8 cellular contexts compared by ENCODE assay signal in the genomic region with DNA sequence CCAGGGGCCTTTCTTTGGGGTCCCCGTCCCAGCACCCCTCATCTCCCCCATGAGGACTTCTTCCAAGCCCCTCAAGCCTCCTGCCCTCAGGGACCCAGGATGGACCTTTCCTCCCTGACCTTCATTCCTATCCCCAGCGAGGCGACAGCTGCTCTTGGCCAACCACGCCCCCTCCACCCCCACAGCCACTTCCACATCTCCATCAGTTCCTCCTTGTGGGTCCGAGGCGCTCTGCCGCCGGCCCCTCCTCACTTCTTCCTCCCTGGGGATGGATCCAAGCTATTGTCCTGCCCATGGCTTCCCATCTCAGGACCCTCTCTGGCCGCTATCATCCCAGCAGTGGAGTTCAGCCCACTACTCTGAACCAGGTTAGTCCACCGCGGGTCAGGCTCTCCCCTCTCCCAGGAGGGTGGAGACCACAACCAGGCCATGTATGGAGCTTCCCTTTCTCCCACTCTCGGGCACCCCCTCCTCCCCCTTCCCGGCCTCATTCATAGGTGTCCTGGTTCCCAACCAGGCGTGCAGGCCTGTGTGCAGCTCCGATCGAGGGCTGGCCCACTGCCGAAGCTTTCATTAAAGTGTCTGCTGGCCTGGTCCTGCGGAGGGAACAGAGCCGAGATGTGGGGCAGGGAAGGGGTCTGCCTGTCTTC. TPM values are rescaled to one million over a fixed set of nuclear protein-coding genes. Genes with fewer than 3 reads are reported as not detected.
A peak's percentile ranks its signal among the peaks of the same experiment; 100 is the strongest.
DNase-seq lines count a peak whose midpoint lies in the region; FAIRE-seq and TF ChIP-seq lines count a peak whose summit lies in the region.
"Had no signal": no experiment of that assay in that cellular context is flagged by ENCODE, and none has a peak within 500 bp of the region (broad histone marks: within the 10 kb centered on the region; RNA-seq: fewer than 3 reads in every experiment).

No MANE protein-coding gene starts in this region.

- H3K4me3 ChIP-seq in HL-60 (replicated peaks; ENCODE audit: insufficient read depth, low read length) (peak overlapping the region; percentile 7; the same call in 1 of the 2 replicates), SU-DHL-6 (ENCODE audit: insufficient read depth, low read length, poor library complexity, severe bottlenecking) (peak overlapping the region; percentile 68), left ventricle myocardium inferior (peak overlapping the region; percentile 91), skeletal muscle satellite cell (ENCODE audit: low read length) (no peak overlapping the region)

- H3K79me2 ChIP-seq in SU-DHL-6 (ENCODE audit: insufficient read depth, low read length): peaks cover 23% of the 10 kb centered on the region

- TF ChIP-seq CTCF in HL-60 (IDR thresholded peaks at IDR 0.05; ENCODE audit: insufficient read depth, low read length) (no peak), SU-DHL-6 (IDR thresholded peaks at IDR 0.05; ENCODE audit: insufficient read depth, low read length, poor library complexity, severe bottlenecking) (no peak), left ventricle myocardium inferior (IDR thresholded peaks at IDR 0.05; ENCODE audit: borderline replicate concordance) (no peak)

- H2AFZ ChIP-seq in SU-DHL-6 (ENCODE audit: low read depth, low read length, severe bottlenecking): no peak overlapping the region

- no peak overlapping the region for H3K27ac ChIP-seq in HL-60 (replicated peaks)
- peak overlapping the region; percentile 85 for H3K27ac ChIP-seq in SU-DHL-6 (ENCODE audit: low read depth, low read length)
- H3K27ac ChIP-seq in left ventricle myocardium inferior (replicated peaks): peak overlapping the region; percentile 95

- H3F3A ChIP-seq in SU-DHL-6 (ENCODE audit: insufficient read depth): peaks cover 34% of the 10 kb centered on the region

- peak overlapping the region; percentile 80 for H3K4me2 ChIP-seq in SU-DHL-6 (ENCODE audit: low read depth, low read length, poor library complexity, severe bottlenecking)
- peak overlapping the region; percentile 100 for H3K4me2 ChIP-seq in skeletal muscle satellite cell (ENCODE audit: low read length)

- H3K36me3 ChIP-seq in SU-DHL-6 (ENCODE audit: low read length): no peaks in the 10 kb centered on the region
- no peaks in the 10 kb centered on the region for H3K36me3 ChIP-seq in left ventricle myocardium inferior
- H3K36me3 ChIP-seq in skeletal muscle satellite cell (ENCODE audit: insufficient read depth, low read length): no peaks in the 10 kb centered on the region

- H3K4me1 ChIP-seq in left ventricle myocardium inferior (peaks cover 34% of the 10 kb centered on the region), skeletal muscle satellite cell (ENCODE audit: control insufficient read depth, insufficient read depth, low read length) (peaks cover 33% of the 10 kb centered on the region)

- H3K9me2 ChIP-seq in SU-DHL-6 (replicated peaks; ENCODE audit: insufficient read depth, low read length): no peaks in the 10 kb centered on the region

- H4K20me1 ChIP-seq in SU-DHL-6 (ENCODE audit: low read depth, low read length): no peaks in the 10 kb centered on the region

- no peak for TF ChIP-seq POLR2A in H54 (IDR thresholded peaks at IDR 0.05; ENCODE audit: low read depth, low read length)

- H3K27me3 ChIP-seq in HL-60 (ENCODE audit: insufficient read depth, poor library complexity, severe bottlenecking) (no peaks in the 10 kb centered on the region), SU-DHL-6 (ENCODE audit: low read length) (no peaks in the 10 kb centered on the region), left ventricle myocardium inferior (ENCODE audit: low read depth) (no peaks in the 10 kb centered on the region), skeletal muscle satellite cell (ENCODE audit: control insufficient read depth, insufficient read depth, low read length) (no peaks in the 10 kb centered on the region)
- H3K27me3 ChIP-seq: tibial nerve had no signal

- DNase-seq in HL-60 (ENCODE audit: low read depth in 1 of 2, low spot score in 1 of 2) (peak in 1 of 2 experiments; percentile 80), left ventricle myocardium inferior (peak; percentile 70), H54 (ENCODE audit: insufficient read length, low spot score) (no peak), HTR-8/SVneo (ENCODE audit: insufficient read length, low spot score) (no peak)
- no peak for DNase-seq in stimulated activated CD4-positive, alpha-beta T cell treated with anti-CD3 and anti-CD28 coated beads, Interleukin-4, amount 100 ng/mL, for 4 hours

- H3K9ac ChIP-seq in SU-DHL-6 (ENCODE audit: low read length) (peak overlapping the region; percentile 81), skeletal muscle satellite cell (ENCODE audit: low read depth, low read length) (no peak overlapping the region)

- H3K9me3 ChIP-seq in SU-DHL-6 (ENCODE audit: insufficient read depth, low read length): no peaks in the 10 kb centered on the region
- no peaks in the 10 kb centered on the region for H3K9me3 ChIP-seq in left ventricle myocardium inferior (replicated peaks)
- no peaks in the 10 kb centered on the region for H3K9me3 ChIP-seq in skeletal muscle satellite cell (replicated peaks; ENCODE audit: low read length)
- H3K9me3 ChIP-seq: tibial nerve had no signal

- intact Hi-C loops in left ventricle myocardium inferior (cut with micrococcal nuclease): loop anchor here (5.0 kb wide), 1 partner anchor 107 kb away; no protein-coding TSS in a partner anchor

- no peak for FAIRE-seq in H54 (lab: Jason Lieb, UNC)
- no peak for FAIRE-seq in HTR-8/SVneo (lab: Jason Lieb, UNC)

RNA-seq across cellular contexts. Expression of a gene that starts 1.7 kb away (rescaled TPM):
- total RNA-seq in left ventricle myocardium inferior: 1.0 TPM
- 1.5 and 2.0 TPM in 2 replicates for total RNA-seq in skeletal muscle satellite cell (2012; rRNA removed)
